ENCODE assay signal across 23 cellular contexts in genomic region chr22:38694049-38694448, GRCh38. TPM values are rescaled to one million over a fixed set of nuclear protein-coding genes. Genes with fewer than 3 reads are reported as not detected.
DNase-seq lines count a peak whose midpoint lies in the region; ATAC-seq and TF ChIP-seq lines count a peak whose summit lies in the region.
"Had no signal": no experiment of that assay in that cellular context is flagged by ENCODE, and none has a peak within 500 bp of the region (broad histone marks: within the 10 kb centered on the region; RNA-seq: fewer than 3 reads in every experiment).

No MANE protein-coding gene starts in this region.

- no peak overlapping the region for H3K4me3 ChIP-seq in colonic mucosa
- peak overlapping the region in 1 of 2 donors; percentile 48 for H3K4me3 ChIP-seq in mucosa of rectum (ENCODE audit: low read length in 2 of 2)
- H3K4me3 ChIP-seq: BLaER1, cardiac muscle cell, gastrocnemius medialis, tibial nerve had no signal

- H3K36me3 ChIP-seq in colonic mucosa (no peaks in the 10 kb centered on the region), mucosa of rectum (ENCODE audit: control insufficient read depth in 2 of 2, insufficient read depth in 2 of 2, low read length in 2 of 2) (peaks cover 2 to 15% of the 10 kb centered on the region in 2 donors)

- DNase-seq in colonic mucosa (peak; percentile 70), DMS114 treated with DMSO at 0.1 percent for 48 hours (lab: John Stamatoyannopoulos, UW; ENCODE audit: unreplicated experiment) (no peak), midbrain (lab: John Stamatoyannopoulos, UW) (no peak), H4 (ENCODE audit: low spot score) (no peak)
- DNase-seq: activated CD4-positive, alpha-beta T cell treated with anti-CD3 and anti-CD28 coated beads, Interleukin-2, amount 10 ng/mL, durations not matched to agents 7 days and 5 days; activated gamma-delta T cell treated with Interleukin-2 at 50 U/mL for 16 hours; gastrocnemius medialis; HFFc6; kidney; MM.1S; NCI-H1436 treated with DMSO at 0.1 percent for 48 hours; PC-3; SIG-M5; stimulated activated naive CD4-positive, alpha-beta T cell had no signal

- TF ChIP-seq CTCF in 22Rv1 (IDR thresholded peaks at IDR 0.05) (no peak), colonic mucosa (IDR thresholded peaks at IDR 0.05) (no peak)

- H3K27me3 ChIP-seq in colonic mucosa = no peaks in the 10 kb centered on the region
- no peaks in the 10 kb centered on the region for H3K27me3 ChIP-seq in mucosa of rectum (ENCODE audit: control insufficient read depth in 2 of 2, insufficient read depth in 2 of 2, low read length in 2 of 2)
- H3K27me3 ChIP-seq: BLaER1, cardiac muscle cell, gastrocnemius medialis, tibial nerve had no signal

- ATAC-seq in HG02571 (IDR thresholded peaks at IDR 0.05; ENCODE audit: unreplicated experiment) = no peak
- ATAC-seq: gastrocnemius medialis, PC-3 had no signal

- H3K4me1 ChIP-seq in colonic mucosa (peaks cover 19% of the 10 kb centered on the region), mucosa of rectum (ENCODE audit: control insufficient read depth in 2 of 2, insufficient read depth in 2 of 2, low read length in 2 of 2) (peaks cover 70 to 88% of the 10 kb centered on the region in 2 donors)

- H3K9ac ChIP-seq in colonic mucosa (ENCODE audit: low read depth in 2 of 2, low read length in 2 of 2) = peak overlapping the region in 1 of 2 donors; percentile 72
- peak overlapping the region in 1 of 2 donors; percentile 64 for H3K9ac ChIP-seq in mucosa of rectum (ENCODE audit: low read depth in 1 of 2, low read length in 2 of 2)
- H3K9ac ChIP-seq: BLaER1, parathyroid adenoma had no signal

- H3K27me3 Mint-ChIP-seq in IgD-negative memory B cell = no peaks in the 10 kb centered on the region
- H3K27me3 Mint-ChIP-seq: activated CD4-positive, alpha-beta T cell treated with anti-CD3 and anti-CD28 coated beads, Interleukin-2, amount 10 ng/mL, durations not matched to agents 7 days and 5 days had no signal

- H3K9me3 ChIP-seq in colonic mucosa (no peaks in the 10 kb centered on the region), mucosa of rectum (ENCODE audit: control insufficient read depth in 2 of 2, low read length in 2 of 2) (no peaks in the 10 kb centered on the region)
- H3K9me3 ChIP-seq: BLaER1, gastrocnemius medialis, tibial nerve had no signal

- H3K36me3 Mint-ChIP-seq in IgD-negative memory B cell = no peaks in the 10 kb centered on the region

- peaks cover 33 to 52% (median 48%) of the 10 kb centered on the region in 3 donors for H3K4me1 Mint-ChIP-seq in IgD-negative memory B cell

- intact Hi-C loops in colonic mucosa (cut with DNase I) = no loop called here

- H3K27ac ChIP-seq in 22Rv1 (peak overlapping the region; percentile 47; the same call in 1 of the 2 replicates), colonic mucosa (peak overlapping the region; percentile 87), mucosa of rectum (ENCODE audit: low read depth in 2 of 2, low read length in 2 of 2) (peak overlapping the region; percentile 93)
- H3K27ac ChIP-seq: BLaER1, cardiac muscle cell, gastrocnemius medialis, parathyroid adenoma had no signal

- H3K4me3 Mint-ChIP-seq in IgD-negative memory B cell = peak overlapping the region in 3 of 4 donors; percentile 9 to 70 (median 29)
- H3K4me3 Mint-ChIP-seq: activated CD4-positive, alpha-beta T cell treated with anti-CD3 and anti-CD28 coated beads, Interleukin-2, amount 10 ng/mL, durations not matched to agents 7 days and 5 days; HFFc6; nephron had no signal

- H3K9me3 Mint-ChIP-seq in IgD-negative memory B cell = no peaks in the 10 kb centered on the region
- H3K9me3 Mint-ChIP-seq: activated CD4-positive, alpha-beta T cell treated with anti-CD3 and anti-CD28 coated beads, Interleukin-2, amount 10 ng/mL, durations not matched to agents 7 days and 5 days; HFFc6; nephron had no signal

- peak overlapping the region in 1 of 3 donors; percentile 70 for H3K27ac Mint-ChIP-seq in IgD-negative memory B cell

RNA-seq across cellular contexts. Expression of gene JOSD1, which starts 6.7 kb away (rescaled TPM):
- polyA plus RNA-seq in IgD-negative memory B cell = 5.4 TPM
- 100 to 1,000 TPM in 1 of 2 donors, 10 to 100 TPM in 1; 52.4 to 108 TPM for total RNA-seq in colonic mucosa
- 40.7 and 52.1 TPM in 2 replicates for total RNA-seq in H4 (2014; rRNA removed; shearing (Covaris generic))

RNA-seq across cellular contexts. Expression of gene GTPBP1, which starts 11.7 kb away (rescaled TPM):
- 46.7 TPM for polyA plus RNA-seq in IgD-negative memory B cell
- 10 to 100 TPM; 64.6 to 65.6 TPM for total RNA-seq in colonic mucosa
- total RNA-seq in H4 (2014; rRNA removed; shearing (Covaris generic)) = 12.1 and 12.9 TPM in 2 replicates

RNA-seq across cellular contexts. Expression of gene TOMM22, which starts 12.3 kb away (rescaled TPM):
- polyA plus RNA-seq in IgD-negative memory B cell = 67.0 TPM
- total RNA-seq in colonic mucosa = 100 to 1,000 TPM in 1 of 2 donors, 10 to 100 TPM in 1; 97.1 to 149 TPM
- 90.7 and 97.3 TPM in 2 replicates for total RNA-seq in H4 (2014; rRNA removed; shearing (Covaris generic))

RNA-seq across cellular contexts. Expression of gene CBY1, which starts 37.6 kb away (rescaled TPM):
- 4.9 TPM for polyA plus RNA-seq in IgD-negative memory B cell
- total RNA-seq in colonic mucosa = 10 to 100 TPM; 27.4 to 38.1 TPM
- total RNA-seq in H4 (2014; rRNA removed; shearing (Covaris generic)) = 20.4 and 25.0 TPM in 2 replicates

RNA-seq across cellular contexts. Expression of gene FAM227A, which starts 37.9 kb away (rescaled TPM):
- not detected for polyA plus RNA-seq in IgD-negative memory B cell
- 1 to 10 TPM in 1 of 2 donors, under 1 TPM in 1; 0.21 to 2.0 TPM for total RNA-seq in colonic mucosa
- total RNA-seq in H4 (2014; rRNA removed; shearing (Covaris generic)) = 0.23 and 0.33 TPM in 2 replicates
